Comparison of ENCODE assay signal across 1 cellular context in genomic region chr12:76180401-76181277, GRCh38.
TF ChIP-seq lines count a peak whose summit lies in the region.

No MANE protein-coding gene starts in this region.

TF ChIP-seq in WTC11, 78 proteins besides CTCF, POLR2A, EP300 and RAD21 (continued from another document):
- TF ChIP-seq STAT6 (CRISPR knock-in tag; conservative IDR thresholded peaks at IDR 0.05; ENCODE audit: low read depth) = no peak
